Comparison of ENCODE assay signal across 20 cellular contexts in the genomic region with DNA sequence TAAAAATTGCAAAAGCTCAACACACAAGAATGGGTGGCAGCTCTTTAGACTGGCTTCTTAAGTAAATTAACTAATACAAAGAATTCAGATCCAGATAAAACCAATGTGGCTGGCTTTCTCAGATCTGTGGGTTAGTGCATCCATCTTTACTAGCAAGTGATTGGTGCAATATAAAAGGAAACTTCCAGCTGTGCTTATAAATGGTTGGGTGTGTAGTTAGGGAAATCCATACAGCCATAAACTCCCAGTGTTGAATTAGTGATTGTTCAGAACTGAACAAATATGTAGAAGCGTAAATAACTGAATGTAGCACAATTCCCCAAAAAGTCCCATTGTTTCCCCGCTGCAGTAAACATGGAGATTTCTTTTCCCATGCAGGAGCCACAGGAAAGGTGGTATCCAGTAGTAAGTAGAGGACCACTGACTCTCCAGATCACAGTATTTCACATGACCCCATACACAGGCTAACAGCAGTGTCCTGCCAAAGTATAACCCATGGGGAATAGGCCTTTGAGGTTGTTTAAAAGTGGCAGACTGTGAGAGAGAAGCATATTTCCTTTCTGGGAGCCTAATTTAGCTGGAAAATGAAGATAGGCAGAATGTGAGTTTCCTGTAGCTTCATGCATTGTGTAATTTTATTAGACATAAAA.
"Had no signal": no experiment of that assay in that cellular context is flagged by ENCODE, and none has a peak within 500 bp of the region (broad histone marks: within the 10 kb centered on the region; RNA-seq: fewer than 3 reads in every experiment).

No MANE protein-coding gene starts in this region.

- ATAC-seq: activated naive CD4-positive, alpha-beta T cell treated with anti-CD3 and anti-CD28 coated beads, Interleukin-2, amount 50 U/mL, for 72 hours; gastroesophageal sphincter; naive thymus-derived CD8-positive, alpha-beta T cell; sciatic nerve; stimulated activated naive CD8-positive, alpha-beta T cell treated with anti-CD3 and anti-CD28 coated beads, Interleukin-15, amount 100 ng/mL, for 72 hours had no signal

- H3K27me3 Mint-ChIP-seq: stimulated activated naive CD8-positive, alpha-beta T cell treated with anti-CD3 and anti-CD28 coated beads, Interleukin-15, amount 100 ng/mL, for 72 hours; type B pancreatic cell had no signal

- H3K4me3 ChIP-seq: adrenal gland, breast epithelium, coronary artery, gastroesophageal sphincter, heart left ventricle, pancreas, smooth muscle cell, suprapubic skin had no signal

- H3K27ac Mint-ChIP-seq: activated CD4-positive, alpha-beta memory T cell treated with anti-CD3 and anti-CD28 coated beads for 36 hours; activated naive CD4-positive, alpha-beta T cell treated with anti-CD3 and anti-CD28 coated beads, Interleukin-2, amount 50 U/mL, for 72 hours; activated T-helper 1 cell treated with anti-CD3 and anti-CD28 coated beads, Interleukin-12 subunit alpha, Interleukin-12 subunit beta, Interleukin-2, Interleukin-4 antibody, amounts not matched to agents 30 ng/mL and 10 ng/mL and 1 ng/mL, durations not matched to agents 14 hours and 24 hours and 36 hours; naive thymus-derived CD8-positive, alpha-beta T cell; stimulated activated naive CD8-positive, alpha-beta T cell treated with anti-CD3 and anti-CD28 coated beads, Interleukin-15, amount 100 ng/mL, for 72 hours; type B pancreatic cell had no signal

- H3K9me3 Mint-ChIP-seq: activated CD4-positive, alpha-beta memory T cell treated with anti-CD3 and anti-CD28 coated beads for 36 hours; activated naive CD4-positive, alpha-beta T cell treated with anti-CD3 and anti-CD28 coated beads, Interleukin-2, amount 50 U/mL, for 72 hours; activated T-helper 1 cell treated with anti-CD3 and anti-CD28 coated beads, Interleukin-12 subunit alpha, Interleukin-12 subunit beta, Interleukin-2, Interleukin-4 antibody, amounts not matched to agents 30 ng/mL and 10 ng/mL and 1 ng/mL, durations not matched to agents 14 hours and 24 hours and 36 hours; naive thymus-derived CD8-positive, alpha-beta T cell; stimulated activated naive CD8-positive, alpha-beta T cell treated with anti-CD3 and anti-CD28 coated beads, Interleukin-15, amount 100 ng/mL, for 72 hours; type B pancreatic cell had no signal

- H3K4me1 Mint-ChIP-seq: naive thymus-derived CD8-positive, alpha-beta T cell had no signal

- DNase-seq: activated CD4-positive, alpha-beta memory T cell treated with anti-CD3 and anti-CD28 coated beads for 36 hours; activated gamma-delta T cell treated with Interleukin-2 at 50 U/mL for 16 hours; activated T-cell treated with anti-CD3 and anti-CD28 coated beads for 4 hours; adrenal gland; heart left ventricle; kidney; mesendoderm; naive thymus-derived CD8-positive, alpha-beta T cell; pancreas; stimulated activated CD4-positive, alpha-beta T cell treated with anti-CD3 and anti-CD28 coated beads, Interleukin-4, amount 100 ng/mL, for 1 hour; stimulated activated naive CD8-positive, alpha-beta T cell treated with anti-CD3 and anti-CD28 coated beads, Interleukin-15, amount 100 ng/mL, for 72 hours had no signal

- H3K36me3 ChIP-seq: adrenal gland, breast epithelium, gastroesophageal sphincter, heart left ventricle, pancreas, suprapubic skin had no signal

- H3K4me1 ChIP-seq: adrenal gland, breast epithelium, suprapubic skin had no signal

- H3K36me3 Mint-ChIP-seq: activated CD4-positive, alpha-beta memory T cell treated with anti-CD3 and anti-CD28 coated beads for 36 hours; activated naive CD4-positive, alpha-beta T cell treated with anti-CD3 and anti-CD28 coated beads, Interleukin-2, amount 50 U/mL, for 72 hours; type B pancreatic cell had no signal

- H3K4me3 Mint-ChIP-seq: activated CD4-positive, alpha-beta memory T cell treated with anti-CD3 and anti-CD28 coated beads for 36 hours; activated T-helper 1 cell treated with anti-CD3 and anti-CD28 coated beads, Interleukin-12 subunit alpha, Interleukin-12 subunit beta, Interleukin-2, Interleukin-4 antibody, amounts not matched to agents 30 ng/mL and 10 ng/mL and 1 ng/mL, durations not matched to agents 14 hours and 24 hours and 36 hours; naive thymus-derived CD8-positive, alpha-beta T cell; stimulated activated naive CD8-positive, alpha-beta T cell treated with anti-CD3 and anti-CD28 coated beads, Interleukin-15, amount 100 ng/mL, for 72 hours; type B pancreatic cell had no signal

- H3K9me3 ChIP-seq: adrenal gland, breast epithelium, gastroesophageal sphincter, heart left ventricle, pancreas, suprapubic skin had no signal
